ENCODE assay signal across 21 cellular contexts in the genomic region with DNA sequence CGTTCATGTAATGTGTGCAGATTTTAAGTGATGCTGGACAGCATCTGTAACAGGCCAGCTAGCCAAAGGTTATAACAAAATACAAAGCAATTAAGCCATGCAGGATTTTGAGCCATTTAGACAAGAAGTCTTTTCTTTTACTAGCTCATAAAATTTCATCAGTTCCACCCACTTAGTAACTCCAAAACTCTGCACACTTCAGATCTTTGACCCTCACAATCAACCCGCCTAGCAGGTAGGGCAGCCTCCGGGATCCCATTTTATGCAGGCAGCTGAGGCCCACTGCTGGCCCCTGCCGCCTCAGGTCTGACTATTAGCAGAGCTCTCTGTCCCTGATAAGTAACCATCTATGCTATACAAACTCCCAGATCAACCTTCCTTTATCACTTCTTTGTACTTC. TPM values are rescaled to one million over a fixed set of nuclear protein-coding genes. Genes with fewer than 3 reads are reported as not detected.
A peak's percentile ranks its signal among the peaks of the same experiment; 100 is the strongest.
DNase-seq lines count a peak whose midpoint lies in the region; ATAC-seq, FAIRE-seq and TF ChIP-seq lines count a peak whose summit lies in the region.
"Had no signal": no experiment of that assay in that cellular context is flagged by ENCODE, and none has a peak within 500 bp of the region (broad histone marks: within the 10 kb centered on the region; RNA-seq: fewer than 3 reads in every experiment).

No MANE protein-coding gene starts in this region.

- TF ChIP-seq EP300 in K562 (IDR thresholded peaks at IDR 0.05; ENCODE audit: low read length), result no peak

- peaks cover 63% of the 10 kb centered on the region for H3K4me1 Mint-ChIP-seq in Calu3 (ENCODE audit: low read depth, unreplicated experiment)

- DNase-seq in Calu3, result peak; percentile 66
- DNase-seq in K562 (ENCODE audit: extremely low read depth in 1 of 4, low spot score in 3 of 4), result no peak
- DNase-seq in kidney glomerular epithelial cell (lab: John Stamatoyannopoulos, UW), result no peak
- DNase-seq: activated naive CD8-positive, alpha-beta T cell treated with anti-CD3 and anti-CD28 coated beads, Interleukin-2, amount 50 U/mL, for 24 hours; CD4-positive, alpha-beta T cell; Karpas-422; mesenchymal stem cell; NCI-H1048; NCI-H1930; NCI-H748 treated with DMSO at 0.1 percent for 48 hours; T1000 had no signal

- CTCF ChIA-PET in Calu3 (lab: Charles Lee), result interaction anchor here (0.5 to 1.0 kb wide), 3 partner anchors 23 to 415 kb away, joined by 3 to 4 read pairs (median 4); no protein-coding TSS in a partner anchor
- CTCF ChIA-PET in K562 (lab: Yijun Ruan, JAX; ENCODE audit: low intra/inter-chr PET ratio), result no interaction called here

- no peak for TF ChIP-seq POLR2A in K562 (conservative IDR thresholded peaks at IDR 0.05)

- no peaks in the 10 kb centered on the region for H3K27me3 ChIP-seq in K562 (ENCODE audit: control insufficient read depth in 2 of 2, insufficient read depth in 2 of 2, low read length in 2 of 2)
- H3K27me3 ChIP-seq in mucosa of rectum (ENCODE audit: control insufficient read depth in 2 of 2, insufficient read depth in 2 of 2, low read length in 2 of 2), result no peaks in the 10 kb centered on the region

- H2AFZ ChIP-seq in K562 (ENCODE audit: low read depth, low read length), result no peak overlapping the region

- peaks cover 73% of the 10 kb centered on the region for H3K36me3 Mint-ChIP-seq in Calu3 (ENCODE audit: insufficient read depth, unreplicated experiment)

- H3K27ac Mint-ChIP-seq in Calu3 (ENCODE audit: unreplicated experiment), result peak overlapping the region; percentile 5
- H3K27ac Mint-ChIP-seq: activated naive CD8-positive, alpha-beta T cell treated with anti-CD3 and anti-CD28 coated beads, Interleukin-2, amount 50 U/mL, for 24 hours; CD4-positive, alpha-beta T cell; endodermal cell had no signal

- H4K20me1 ChIP-seq in K562 (replicated peaks; ENCODE audit: control insufficient read depth, insufficient read depth, low read length), result peaks cover 4% of the 10 kb centered on the region

- H3K9me3 ChIP-seq in K562 (replicated peaks; ENCODE audit: control insufficient read depth, insufficient read depth, low read depth, low read length) (no peaks in the 10 kb centered on the region), mucosa of rectum (ENCODE audit: control insufficient read depth in 2 of 2, low read length in 2 of 2) (no peaks in the 10 kb centered on the region)

- H3K9me1 ChIP-seq in K562 (ENCODE audit: control insufficient read depth, insufficient read depth, low read length), result no peaks in the 10 kb centered on the region

- peaks cover 91% of the 10 kb centered on the region for H3K79me2 ChIP-seq in K562 (ENCODE audit: control insufficient read depth, insufficient read depth, low read length)

- H3K4me3 ChIP-seq in K562 (no peak overlapping the region), mucosa of rectum (ENCODE audit: low read length in 2 of 2) (no peak overlapping the region)

- 94% methylated on average over 4 of the region's 4 CpGs for WGBS in K562 (ENCODE audit: insufficient coverage, low coverage, missing lambda C conversion rate)

- H3K4me1 ChIP-seq in K562 (replicated peaks in 1 of 2; ENCODE audit: control insufficient read depth in 2 of 2, insufficient read depth in 2 of 2, low read length in 2 of 2), result peaks cover 0 to 3% of the 10 kb centered on the region in 2 experiments; a peak in 2 of 5 replicates
- H3K4me1 ChIP-seq in mucosa of rectum (ENCODE audit: control insufficient read depth in 2 of 2, insufficient read depth in 2 of 2, low read length in 2 of 2), result peaks cover 21 to 27% of the 10 kb centered on the region in 2 donors

- no peaks in the 10 kb centered on the region for H3K9me3 Mint-ChIP-seq in Calu3 (ENCODE audit: low read depth, unreplicated experiment)
- H3K9me3 Mint-ChIP-seq: activated naive CD8-positive, alpha-beta T cell treated with anti-CD3 and anti-CD28 coated beads, Interleukin-2, amount 50 U/mL, for 24 hours; brain; CD4-positive, alpha-beta T cell; endodermal cell; neural crest cell had no signal

- ATAC-seq in K562, result no peak
- ATAC-seq in GM21786 (IDR thresholded peaks at IDR 0.05; ENCODE audit: unreplicated experiment), result no peak
- ATAC-seq in HG03095 (IDR thresholded peaks at IDR 0.05; ENCODE audit: unreplicated experiment), result no peak
- ATAC-seq: activated CD4-positive, CD25-positive, alpha-beta regulatory T cell treated with anti-CD3 and anti-CD28 coated beads, Interleukin-2, amount 50 U/mL, for 24 hours; activated naive CD8-positive, alpha-beta T cell treated with anti-CD3 and anti-CD28 coated beads, Interleukin-2, amount 50 U/mL, for 24 hours; SK-N-SH treated with all-trans-retinoic acid at 6 μM for 48 hours had no signal

- H3K4me3 Mint-ChIP-seq in Calu3 (ENCODE audit: low read depth, unreplicated experiment), result peak overlapping the region; percentile 0
- H3K4me3 Mint-ChIP-seq: activated naive CD8-positive, alpha-beta T cell treated with anti-CD3 and anti-CD28 coated beads, Interleukin-2, amount 50 U/mL, for 24 hours; CD4-positive, alpha-beta T cell; endodermal cell; neural crest cell had no signal

- no TSS peak for BruUV-seq in Calu3 (replicated peaks; lab: Mats Ljungman, UMichigan)
- no TSS peak for BruUV-seq in K562 (replicated peaks; lab: Mats Ljungman, UMichigan)

- no peaks in the 10 kb centered on the region for H3K27me3 Mint-ChIP-seq in Calu3 (ENCODE audit: unreplicated experiment)
- H3K27me3 Mint-ChIP-seq: activated naive CD8-positive, alpha-beta T cell treated with anti-CD3 and anti-CD28 coated beads, Interleukin-2, amount 50 U/mL, for 24 hours; brain; CD4-positive, alpha-beta T cell had no signal

- peaks cover 98% of the 10 kb centered on the region for H3K36me3 ChIP-seq in K562 (ENCODE audit: control insufficient read depth, insufficient read depth, low read length)
- H3K36me3 ChIP-seq in mucosa of rectum (ENCODE audit: control insufficient read depth in 2 of 2, insufficient read depth in 2 of 2, low read length in 2 of 2), result peaks cover 28 to 47% of the 10 kb centered on the region in 2 donors

- intact Hi-C loops in Calu3 (cut with micrococcal nuclease; ENCODE audit: unreplicated experiment) (loop anchor here (1.0 kb wide), 1 partner anchor 100 kb away; no protein-coding TSS in a partner anchor), K562 (cut with micrococcal nuclease) (no loop called here)

- H3K4me2 ChIP-seq in K562 (ENCODE audit: insufficient read depth, low read length), result no peak overlapping the region

- FAIRE-seq in K562 (lab: Jason Lieb, UNC), result no peak

- H3K27ac ChIP-seq in 22Rv1 (peak overlapping the region; percentile 65), K562 (ENCODE audit: extremely low read depth, low read depth, low read length) (0 out of 3 replicates have a peak overlapping the region, but pooled peaks have one; percentile 7), mucosa of rectum (ENCODE audit: low read depth in 2 of 2, low read length in 2 of 2) (peak overlapping the region; percentile 18 to 36)
- H3K27ac ChIP-seq: RWPE1 had no signal

- peak; percentile 24; the same call in 1 of the 2 replicates for TF ChIP-seq CTCF in 22Rv1 (IDR thresholded peaks at IDR 0.05)
- TF ChIP-seq CTCF in Calu3 (IDR thresholded peaks at IDR 0.05; ENCODE audit: unreplicated experiment), result no peak
- TF ChIP-seq CTCF in K562 (IDR thresholded peaks at IDR 0.05 in 2 of 3, conservative IDR thresholded peaks at IDR 0.05 in 1 of 3; ENCODE audit: insufficient read depth in 2 of 3, low read depth in 1 of 3, low read length in 3 of 3), result no peak

- no peak for TF ChIP-seq RAD21 in K562 (CRISPR knock-in tag; conservative IDR thresholded peaks at IDR 0.05 in 1 of 2, IDR thresholded peaks at IDR 0.05 in 1 of 2)

- POLR2A ChIA-PET in K562 (lab: Yijun Ruan, JAX), result interaction anchor here (0.6 to 2.0 kb wide), 9 partner anchors 9 to 658 kb away, joined by 3 to 8 read pairs (median 3); partner anchors contain the start of genes LBR and SRP9

- H3K9ac ChIP-seq in K562 (ENCODE audit: insufficient read depth in 1 of 2, low read depth in 2 of 2, low read length in 2 of 2) (no peak overlapping the region), mucosa of rectum (ENCODE audit: low read depth in 1 of 2, low read length in 2 of 2) (no peak overlapping the region)

- in situ Hi-C loops in K562 (cut with MboI), result no loop called here

TF ChIP-seq in K562, 482 proteins besides CTCF, POLR2A, EP300 and RAD21 (continues in another document):
- TF ChIP-seq BMI1 (IDR thresholded peaks at IDR 0.05; ENCODE audit: low read length) (no peak), ATF7 (IDR thresholded peaks at IDR 0.05) (no peak), NFE2 (IDR thresholded peaks at IDR 0.05; ENCODE audit: low read depth) (no peak), ZNF76 (CRISPR knock-in tag; IDR thresholded peaks at IDR 0.05; ENCODE audit: borderline replicate concordance) (no peak), MNT (conservative IDR thresholded peaks at IDR 0.05) (no peak)

RNA-seq across cellular contexts. Expression of gene LBR, which starts 9.2 kb away (rescaled TPM):
- total RNA-seq in Calu3 (2022), result 172 and 183 TPM in 2 replicates
- 218 and 419 TPM in 2 replicates for total RNA-seq in K562 (2011; cell fraction: chromatin; rRNA removed; ENCODE audit: low replicate concordance)
- total RNA-seq in K562 (2011; cell fraction: nucleolus; rRNA removed), result 192 and 198 TPM in 2 replicates
- 268 and 304 TPM in 2 replicates for total RNA-seq in K562 (2011; cell fraction: nucleoplasm; rRNA removed)
- 102 and 116 TPM in 2 replicates for total RNA-seq in K562 (2014; rRNA removed)
- 205 and 234 TPM in 2 replicates for total RNA-seq in K562 (2014; rRNA removed; fragmentation: Illumina TruSeq; extraction: Trizol)
- 177 and 192 TPM in 2 replicates for total RNA-seq in K562 (2015; rRNA removed; fragmentation: Illumina TruSeq; extraction: Trizol)
- total RNA-seq in K562 (2021), result 229 and 235 TPM in 2 replicates
- polyA plus RNA-seq in K562 (2011; rRNA removed), result 170 and 197 TPM in 2 replicates
- polyA plus RNA-seq in K562 (2011; cell fraction: cytosol; rRNA removed), result 90.3 and 164 TPM in 2 replicates
- 137 and 143 TPM in 2 replicates for polyA plus RNA-seq in K562 (2011; cell fraction: nucleus; rRNA removed)
- 106 and 154 TPM in 2 replicates for polyA plus RNA-seq in K562 (2012)
- 160 and 197 TPM in 2 replicates for polyA plus RNA-seq in K562 (2014; fragmentation: Illumina TruSeq; extraction: Trizol)
- polyA plus RNA-seq in K562 (2014; fragmentation: Nextera tagmentation; extraction: Ambion mirVana), result 100 to 1,000 TPM; 203 to 217 TPM
- polyA plus RNA-seq in K562 (2014; rRNA removed), result 144 and 147 TPM in 2 replicates
- 186 and 194 TPM in 2 replicates for polyA minus RNA-seq in K562 (2011; rRNA and poly(A)+ RNA removed)
- 95.8 and 96.2 TPM in 2 replicates for polyA minus RNA-seq in K562 (2011; cell fraction: cytosol; rRNA and poly(A)+ RNA removed)
- 102 and 157 TPM in 2 replicates for polyA minus RNA-seq in K562 (2011; cell fraction: nucleus; rRNA and poly(A)+ RNA removed)

Comparison
In these comparisons a context has a peak if more than half of its experiments do, and no peak if none do; other contexts are left out.
1. H3K27ac ChIP-seq: peak in every context shown above with its lines; median percentile 65 in 22Rv1; 27 in mucosa of rectum; 7 in K562.